In the genomic region with DNA sequence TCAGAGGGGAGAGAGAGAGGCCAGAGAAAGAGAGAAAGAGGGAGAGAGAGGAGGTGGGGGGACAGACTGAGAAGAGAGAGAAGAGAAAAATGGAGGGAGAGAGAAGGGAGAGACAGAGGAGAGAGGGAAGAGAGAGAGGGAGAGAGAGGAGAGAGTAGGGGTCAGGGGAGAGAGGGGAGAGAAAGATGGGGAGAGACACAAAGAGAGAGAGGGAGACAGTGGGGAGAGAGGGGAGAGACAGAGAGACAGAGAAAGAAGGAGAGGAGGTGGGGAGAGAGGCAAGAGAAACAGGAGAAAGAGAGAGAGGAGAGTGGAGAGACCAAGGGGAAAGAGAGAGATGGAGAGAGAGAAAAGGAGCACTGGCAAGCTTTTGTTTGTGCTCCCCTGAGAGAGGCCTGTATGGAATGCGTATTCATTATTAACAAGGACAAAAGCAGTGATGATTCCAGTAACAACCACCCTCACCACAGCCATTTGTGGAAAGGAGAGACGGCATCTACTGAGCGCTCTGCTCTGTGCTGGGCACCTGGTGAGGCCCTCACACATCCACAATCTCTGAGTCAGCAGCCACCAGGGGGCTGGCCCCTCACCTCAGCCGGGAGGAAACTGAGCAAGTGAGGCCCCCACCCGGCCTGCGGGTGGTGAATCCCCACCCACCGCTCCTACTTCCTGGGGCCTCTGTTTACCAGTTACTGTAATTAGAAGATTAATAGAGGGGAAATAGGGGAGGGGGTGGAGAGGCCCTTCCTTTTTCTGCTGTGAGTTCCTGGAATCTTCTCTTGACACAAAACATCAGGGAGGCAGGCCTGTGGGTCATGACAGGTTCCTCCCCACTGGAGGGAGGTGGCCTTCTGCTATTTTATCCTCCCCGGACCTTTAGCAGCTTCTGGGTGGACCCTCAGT, we compare ENCODE assay signal across 1 cellular context.
TF ChIP-seq lines count a peak whose summit lies in the region.

No MANE protein-coding gene starts in this region.

TF ChIP-seq in K562, 482 proteins besides CTCF, POLR2A, EP300 and RAD21 (continued from another document and continues in another):
- TF ChIP-seq, protein P1, sequence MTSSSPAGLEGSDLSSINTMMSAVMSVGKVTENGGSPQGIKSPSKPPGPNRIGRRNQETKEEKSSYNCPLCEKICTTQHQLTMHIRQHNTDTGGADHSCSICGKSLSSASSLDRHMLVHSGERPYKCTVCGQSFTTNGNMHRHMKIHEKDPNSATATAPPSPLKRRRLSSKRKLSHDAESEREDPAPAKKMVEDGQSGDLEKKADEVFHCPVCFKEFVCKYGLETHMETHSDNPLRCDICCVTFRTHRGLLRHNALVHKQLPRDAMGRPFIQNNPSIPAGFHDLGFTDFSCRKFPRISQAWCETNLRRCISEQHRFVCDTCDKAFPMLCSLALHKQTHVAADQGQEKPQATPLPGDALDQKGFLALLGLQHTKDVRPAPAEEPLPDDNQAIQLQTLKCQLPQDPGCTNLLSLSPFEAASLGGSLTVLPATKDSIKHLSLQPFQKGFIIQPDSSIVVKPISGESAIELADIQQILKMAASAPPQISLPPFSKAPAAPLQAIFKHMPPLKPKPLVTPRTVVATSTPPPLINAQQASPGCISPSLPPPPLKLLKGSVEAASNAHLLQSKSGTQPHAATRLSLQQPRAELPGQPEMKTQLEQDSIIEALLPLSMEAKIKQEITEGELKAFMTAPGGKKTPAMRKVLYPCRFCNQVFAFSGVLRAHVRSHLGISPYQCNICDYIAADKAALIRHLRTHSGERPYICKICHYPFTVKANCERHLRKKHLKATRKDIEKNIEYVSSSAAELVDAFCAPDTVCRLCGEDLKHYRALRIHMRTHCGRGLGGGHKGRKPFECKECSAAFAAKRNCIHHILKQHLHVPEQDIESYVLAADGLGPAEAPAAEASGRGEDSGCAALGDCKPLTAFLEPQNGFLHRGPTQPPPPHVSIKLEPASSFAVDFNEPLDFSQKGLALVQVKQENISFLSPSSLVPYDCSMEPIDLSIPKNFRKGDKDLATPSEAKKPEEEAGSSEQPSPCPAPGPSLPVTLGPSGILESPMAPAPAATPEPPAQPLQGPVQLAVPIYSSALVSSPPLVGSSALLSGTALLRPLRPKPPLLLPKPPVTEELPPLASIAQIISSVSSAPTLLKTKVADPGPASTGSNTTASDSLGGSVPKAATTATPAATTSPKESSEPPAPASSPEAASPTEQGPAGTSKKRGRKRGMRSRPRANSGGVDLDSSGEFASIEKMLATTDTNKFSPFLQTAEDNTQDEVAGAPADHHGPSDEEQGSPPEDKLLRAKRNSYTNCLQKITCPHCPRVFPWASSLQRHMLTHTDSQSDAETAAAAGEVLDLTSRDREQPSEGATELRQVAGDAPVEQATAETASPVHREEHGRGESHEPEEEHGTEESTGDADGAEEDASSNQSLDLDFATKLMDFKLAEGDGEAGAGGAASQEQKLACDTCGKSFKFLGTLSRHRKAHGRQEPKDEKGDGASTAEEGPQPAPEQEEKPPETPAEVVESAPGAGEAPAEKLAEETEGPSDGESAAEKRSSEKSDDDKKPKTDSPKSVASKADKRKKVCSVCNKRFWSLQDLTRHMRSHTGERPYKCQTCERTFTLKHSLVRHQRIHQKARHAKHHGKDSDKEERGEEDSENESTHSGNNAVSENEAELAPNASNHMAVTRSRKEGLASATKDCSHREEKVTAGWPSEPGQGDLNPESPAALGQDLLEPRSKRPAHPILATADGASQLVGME (CRISPR knock-in tag; IDR thresholded peaks at IDR 0.05): no peak
- TF ChIP-seq RNF2 (IDR thresholded peaks at IDR 0.05) (no peak), GTF2E2 (tag; IDR thresholded peaks at IDR 0.05) (no peak), IRF2 (CRISPR knock-in tag; IDR thresholded peaks at IDR 0.05) (no peak), TCFL5 (CRISPR knock-in tag; conservative IDR thresholded peaks at IDR 0.05) (no peak), TOE1 (IDR thresholded peaks at IDR 0.05; ENCODE audit: borderline replicate concordance) (peak; percentile 24; the same call in 1 of the 2 replicates), TOE1 (CRISPR knock-in tag; IDR thresholded peaks at IDR 0.05; ENCODE audit: borderline replicate concordance, low read depth) (no peak), ZSCAN29 (IDR thresholded peaks at IDR 0.05) (no peak), SMAD3 (CRISPR knock-in tag; conservative IDR thresholded peaks at IDR 0.05) (no peak), POLR2G (IDR thresholded peaks at IDR 0.05; ENCODE audit: low read depth, low read length) (peak; percentile 40; the same call in 1 of the 2 replicates), MCM7 (IDR thresholded peaks at IDR 0.05) (0 out of 4 replicates have a peak, but pooled peaks of 1 of the 2 experiments have one; percentile 62), ZEB2 (IDR thresholded peaks at IDR 0.05) (no peak), ZNF75A (CRISPR knock-in tag; IDR thresholded peaks at IDR 0.05) (no peak), JUNB (CRISPR knock-in tag; conservative IDR thresholded peaks at IDR 0.05) (no peak), RHOXF2B (CRISPR knock-in tag; conservative IDR thresholded peaks at IDR 0.05) (no peak), HOXB6 (CRISPR knock-in tag; IDR thresholded peaks at IDR 0.05; ENCODE audit: borderline replicate concordance) (no peak), ESRRA (IDR thresholded peaks at IDR 0.05; ENCODE audit: borderline replicate concordance, low read depth) (no peak), TRIM24 (IDR thresholded peaks at IDR 0.05) (no peak), ZNF121 (CRISPR knock-in tag; conservative IDR thresholded peaks at IDR 0.05) (no peak), NR3C1 (CRISPR knock-in tag; IDR thresholded peaks at IDR 0.05) (no peak), KDM2B (CRISPR knock-in tag; IDR thresholded peaks at IDR 0.05) (no peak), PTBP1 (IDR thresholded peaks at IDR 0.05; ENCODE audit: low read depth, low read length) (no peak), NFIX (CRISPR knock-in tag; IDR thresholded peaks at IDR 0.05; ENCODE audit: low read depth) (no peak), KAT7 (CRISPR knock-in tag; IDR thresholded peaks at IDR 0.05; ENCODE audit: borderline replicate concordance) (no peak), PPARD (CRISPR knock-in tag; IDR thresholded peaks at IDR 0.05) (no peak), ZNF586 (CRISPR knock-in tag; conservative IDR thresholded peaks at IDR 0.05) (no peak), ZKSCAN1 (IDR thresholded peaks at IDR 0.05; ENCODE audit: low read depth, low read length) (no peak), ILK (tag; IDR thresholded peaks at IDR 0.05; ENCODE audit: borderline replicate concordance, low read depth) (no peak), HEY1 (CRISPR knock-in tag; IDR thresholded peaks at IDR 0.05; ENCODE audit: borderline replicate concordance) (no peak), NR2C1 (IDR thresholded peaks at IDR 0.05) (no peak), NR2C1 (tag; IDR thresholded peaks at IDR 0.05) (no peak), ESRRB (CRISPR knock-in tag; IDR thresholded peaks at IDR 0.05; ENCODE audit: borderline replicate concordance) (no peak), ZNF232 (CRISPR knock-in tag; IDR thresholded peaks at IDR 0.05) (no peak), LARP7 (IDR thresholded peaks at IDR 0.05) (peak; percentile 98), ZBTB1 (CRISPR knock-in tag; IDR thresholded peaks at IDR 0.05; ENCODE audit: borderline replicate concordance, low read depth) (no peak), FOXA3 (CRISPR knock-in tag; conservative IDR thresholded peaks at IDR 0.05 in 1 of 2, IDR thresholded peaks at IDR 0.05 in 1 of 2) (no peak), CEBPG (CRISPR knock-in tag; IDR thresholded peaks at IDR 0.05) (no peak), CEBPG (tag; conservative IDR thresholded peaks at IDR 0.05 in 1 of 2, IDR thresholded peaks at IDR 0.05 in 1 of 2) (no peak), HNRNPLL (IDR thresholded peaks at IDR 0.05; ENCODE audit: low read depth, low read length, poor library complexity, severe bottlenecking) (no peak), ZNF124 (CRISPR knock-in tag; IDR thresholded peaks at IDR 0.05) (no peak), FOXJ3 (CRISPR knock-in tag; IDR thresholded peaks at IDR 0.05) (no peak), MCM5 (IDR thresholded peaks at IDR 0.05; ENCODE audit: low read depth) (no peak), ZNF444 (CRISPR knock-in tag; IDR thresholded peaks at IDR 0.05) (no peak), ZNF778 (CRISPR knock-in tag; IDR thresholded peaks at IDR 0.05) (no peak), ZNF311 (CRISPR knock-in tag; IDR thresholded peaks at IDR 0.05) (no peak), ZNF347 (CRISPR knock-in tag; IDR thresholded peaks at IDR 0.05; ENCODE audit: low read depth) (no peak)
- TF ChIP-seq, protein P2, sequence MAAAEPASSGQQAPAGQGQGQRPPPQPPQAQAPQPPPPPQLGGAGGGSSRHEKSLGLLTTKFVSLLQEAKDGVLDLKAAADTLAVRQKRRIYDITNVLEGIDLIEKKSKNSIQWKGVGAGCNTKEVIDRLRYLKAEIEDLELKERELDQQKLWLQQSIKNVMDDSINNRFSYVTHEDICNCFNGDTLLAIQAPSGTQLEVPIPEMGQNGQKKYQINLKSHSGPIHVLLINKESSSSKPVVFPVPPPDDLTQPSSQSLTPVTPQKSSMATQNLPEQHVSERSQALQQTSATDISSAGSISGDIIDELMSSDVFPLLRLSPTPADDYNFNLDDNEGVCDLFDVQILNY (CRISPR knock-in tag; IDR thresholded peaks at IDR 0.05): no peak
- TF ChIP-seq, protein P3, sequence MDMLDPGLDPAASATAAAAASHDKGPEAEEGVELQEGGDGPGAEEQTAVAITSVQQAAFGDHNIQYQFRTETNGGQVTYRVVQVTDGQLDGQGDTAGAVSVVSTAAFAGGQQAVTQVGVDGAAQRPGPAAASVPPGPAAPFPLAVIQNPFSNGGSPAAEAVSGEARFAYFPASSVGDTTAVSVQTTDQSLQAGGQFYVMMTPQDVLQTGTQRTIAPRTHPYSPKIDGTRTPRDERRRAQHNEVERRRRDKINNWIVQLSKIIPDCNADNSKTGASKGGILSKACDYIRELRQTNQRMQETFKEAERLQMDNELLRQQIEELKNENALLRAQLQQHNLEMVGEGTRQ (CRISPR knock-in tag; IDR thresholded peaks at IDR 0.05): no peak
- TF ChIP-seq, protein P4, sequence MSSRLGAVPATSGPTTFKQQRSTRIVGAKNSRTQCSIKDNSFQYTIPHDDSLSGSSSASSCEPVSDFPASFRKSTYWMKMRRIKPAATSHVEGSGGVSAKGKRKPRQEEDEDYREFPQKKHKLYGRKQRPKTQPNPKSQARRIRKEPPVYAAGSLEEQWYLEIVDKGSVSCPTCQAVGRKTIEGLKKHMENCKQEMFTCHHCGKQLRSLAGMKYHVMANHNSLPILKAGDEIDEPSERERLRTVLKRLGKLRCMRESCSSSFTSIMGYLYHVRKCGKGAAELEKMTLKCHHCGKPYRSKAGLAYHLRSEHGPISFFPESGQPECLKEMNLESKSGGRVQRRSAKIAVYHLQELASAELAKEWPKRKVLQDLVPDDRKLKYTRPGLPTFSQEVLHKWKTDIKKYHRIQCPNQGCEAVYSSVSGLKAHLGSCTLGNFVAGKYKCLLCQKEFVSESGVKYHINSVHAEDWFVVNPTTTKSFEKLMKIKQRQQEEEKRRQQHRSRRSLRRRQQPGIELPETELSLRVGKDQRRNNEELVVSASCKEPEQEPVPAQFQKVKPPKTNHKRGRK (tag; IDR thresholded peaks at IDR 0.05): peak; percentile 95
- TF ChIP-seq, protein P5, sequence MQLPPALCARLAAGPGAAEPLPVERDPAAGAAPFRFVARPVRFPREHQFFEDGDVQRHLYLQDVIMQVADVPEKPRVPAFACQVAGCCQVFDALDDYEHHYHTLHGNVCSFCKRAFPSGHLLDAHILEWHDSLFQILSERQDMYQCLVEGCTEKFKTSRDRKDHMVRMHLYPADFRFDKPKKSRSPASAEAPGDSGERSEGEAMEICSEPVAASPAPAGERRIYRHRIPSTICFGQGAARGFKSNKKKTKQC (CRISPR knock-in tag; IDR thresholded peaks at IDR 0.05): no peak
- TF ChIP-seq, protein P6, sequence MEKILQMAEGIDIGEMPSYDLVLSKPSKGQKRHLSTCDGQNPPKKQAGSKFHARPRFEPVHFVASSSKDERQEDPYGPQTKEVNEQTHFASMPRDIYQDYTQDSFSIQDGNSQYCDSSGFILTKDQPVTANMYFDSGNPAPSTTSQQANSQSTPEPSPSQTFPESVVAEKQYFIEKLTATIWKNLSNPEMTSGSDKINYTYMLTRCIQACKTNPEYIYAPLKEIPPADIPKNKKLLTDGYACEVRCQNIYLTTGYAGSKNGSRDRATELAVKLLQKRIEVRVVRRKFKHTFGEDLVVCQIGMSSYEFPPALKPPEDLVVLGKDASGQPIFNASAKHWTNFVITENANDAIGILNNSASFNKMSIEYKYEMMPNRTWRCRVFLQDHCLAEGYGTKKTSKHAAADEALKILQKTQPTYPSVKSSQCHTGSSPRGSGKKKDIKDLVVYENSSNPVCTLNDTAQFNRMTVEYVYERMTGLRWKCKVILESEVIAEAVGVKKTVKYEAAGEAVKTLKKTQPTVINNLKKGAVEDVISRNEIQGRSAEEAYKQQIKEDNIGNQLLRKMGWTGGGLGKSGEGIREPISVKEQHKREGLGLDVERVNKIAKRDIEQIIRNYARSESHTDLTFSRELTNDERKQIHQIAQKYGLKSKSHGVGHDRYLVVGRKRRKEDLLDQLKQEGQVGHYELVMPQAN (IDR thresholded peaks at IDR 0.05; ENCODE audit: borderline replicate concordance): peak; percentile 73
- TF ChIP-seq, protein P7, sequence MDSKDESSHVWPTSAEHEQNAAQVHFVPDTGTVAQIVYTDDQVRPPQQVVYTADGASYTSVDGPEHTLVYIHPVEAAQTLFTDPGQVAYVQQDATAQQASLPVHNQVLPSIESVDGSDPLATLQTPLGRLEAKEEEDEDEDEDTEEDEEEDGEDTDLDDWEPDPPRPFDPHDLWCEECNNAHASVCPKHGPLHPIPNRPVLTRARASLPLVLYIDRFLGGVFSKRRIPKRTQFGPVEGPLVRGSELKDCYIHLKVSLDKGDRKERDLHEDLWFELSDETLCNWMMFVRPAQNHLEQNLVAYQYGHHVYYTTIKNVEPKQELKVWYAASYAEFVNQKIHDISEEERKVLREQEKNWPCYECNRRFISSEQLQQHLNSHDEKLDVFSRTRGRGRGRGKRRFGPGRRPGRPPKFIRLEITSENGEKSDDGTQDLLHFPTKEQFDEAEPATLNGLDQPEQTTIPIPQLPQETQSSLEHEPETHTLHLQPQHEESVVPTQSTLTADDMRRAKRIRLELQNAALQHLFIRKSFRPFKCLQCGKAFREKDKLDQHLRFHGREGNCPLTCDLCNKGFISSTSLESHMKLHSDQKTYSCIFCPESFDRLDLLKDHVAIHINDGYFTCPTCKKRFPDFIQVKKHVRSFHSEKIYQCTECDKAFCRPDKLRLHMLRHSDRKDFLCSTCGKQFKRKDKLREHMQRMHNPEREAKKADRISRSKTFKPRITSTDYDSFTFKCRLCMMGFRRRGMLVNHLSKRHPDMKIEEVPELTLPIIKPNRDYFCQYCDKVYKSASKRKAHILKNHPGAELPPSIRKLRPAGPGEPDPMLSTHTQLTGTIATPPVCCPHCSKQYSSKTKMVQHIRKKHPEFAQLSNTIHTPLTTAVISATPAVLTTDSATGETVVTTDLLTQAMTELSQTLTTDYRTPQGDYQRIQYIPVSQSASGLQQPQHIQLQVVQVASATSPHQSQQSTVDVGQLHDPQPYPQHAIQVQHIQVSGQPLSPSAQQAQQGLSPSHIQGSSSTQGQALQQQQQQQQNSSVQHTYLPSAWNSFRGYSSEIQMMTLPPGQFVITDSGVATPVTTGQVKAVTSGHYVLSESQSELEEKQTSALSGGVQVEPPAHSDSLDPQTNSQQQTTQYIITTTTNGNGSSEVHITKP (IDR thresholded peaks at IDR 0.05; ENCODE audit: partially characterized antibody): peak; percentile 59
- TF ChIP-seq, protein P8, sequence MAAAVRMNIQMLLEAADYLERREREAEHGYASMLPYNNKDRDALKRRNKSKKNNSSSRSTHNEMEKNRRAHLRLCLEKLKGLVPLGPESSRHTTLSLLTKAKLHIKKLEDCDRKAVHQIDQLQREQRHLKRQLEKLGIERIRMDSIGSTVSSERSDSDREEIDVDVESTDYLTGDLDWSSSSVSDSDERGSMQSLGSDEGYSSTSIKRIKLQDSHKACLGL (CRISPR knock-in tag; IDR thresholded peaks at IDR 0.05; ENCODE audit: borderline replicate concordance, poor library complexity, severe bottlenecking): no peak
